ENCODE assay signal across 10 cellular contexts in genomic region chr3:173065543-173065970, GRCh38.
A peak's percentile ranks its signal among the peaks of the same experiment; 100 is the strongest.
DNase-seq lines count a peak whose midpoint lies in the region; ATAC-seq, FAIRE-seq and TF ChIP-seq lines count a peak whose summit lies in the region.
"Had no signal": no experiment of that assay in that cellular context is flagged by ENCODE, and none has a peak within 500 bp of the region (broad histone marks: within the 10 kb centered on the region; RNA-seq: fewer than 3 reads in every experiment).

No MANE protein-coding gene starts in this region.

- H3K27me3 Mint-ChIP-seq in mesothelial cell of epicardium (ENCODE audit: low read depth): no peaks in the 10 kb centered on the region
- H3K27me3 Mint-ChIP-seq in T-helper 2 cell treated with Interferon-gamma antibody and Interleukin-4, amounts not matched to agents 5 μg/mL and 100 μg/mL, for 36 hours (ENCODE audit: low read depth): no peaks in the 10 kb centered on the region

- peaks cover 2% of the 10 kb centered on the region for H3K4me1 Mint-ChIP-seq in mesothelial cell of epicardium
- H3K4me1 Mint-ChIP-seq in T-helper 2 cell treated with Interferon-gamma antibody and Interleukin-4, amounts not matched to agents 5 μg/mL and 100 μg/mL, for 36 hours (ENCODE audit: low read depth): no peaks in the 10 kb centered on the region

- no peak for TF ChIP-seq CTCF in mesothelial cell of epicardium (IDR thresholded peaks at IDR 0.05; ENCODE audit: unreplicated experiment)

- H3K27ac Mint-ChIP-seq in mesothelial cell of epicardium: no peak overlapping the region
- no peak overlapping the region for H3K27ac Mint-ChIP-seq in T-helper 2 cell treated with Interferon-gamma antibody and Interleukin-4, amounts not matched to agents 5 μg/mL and 100 μg/mL, for 36 hours

- H3K9me3 Mint-ChIP-seq in mesothelial cell of epicardium: peaks cover 20% of the 10 kb centered on the region
- peaks cover 5% of the 10 kb centered on the region for H3K9me3 Mint-ChIP-seq in T-helper 2 cell treated with Interferon-gamma antibody and Interleukin-4, amounts not matched to agents 5 μg/mL and 100 μg/mL, for 36 hours

- peak; percentile 24 for DNase-seq in AG20443 (ENCODE audit: low spot score)
- DNase-seq in T1000 (lab: John Stamatoyannopoulos, UW): peak; percentile 29
- peak; percentile 14 for DNase-seq in foreskin melanocyte
- no peak for DNase-seq in mesothelial cell of epicardium (ENCODE audit: low spot score in 2 of 2, unreplicated experiment in 2 of 2)
- DNase-seq in T-helper 2 cell treated with Interferon-gamma antibody and Interleukin-4, amounts not matched to agents 5 μg/mL and 100 μg/mL, for 36 hours (ENCODE audit: low spot score): no peak
- DNase-seq in GM19239 (ENCODE audit: insufficient read length, low spot score): no peak
- DNase-seq: activated naive CD4-positive, alpha-beta T cell; testis had no signal

- H3K4me3 Mint-ChIP-seq in mesothelial cell of epicardium: no peak overlapping the region
- H3K4me3 Mint-ChIP-seq in T-helper 2 cell treated with Interferon-gamma antibody and Interleukin-4, amounts not matched to agents 5 μg/mL and 100 μg/mL, for 36 hours: no peak overlapping the region

- ATAC-seq in HG02798 (IDR thresholded peaks at IDR 0.05; ENCODE audit: poor library complexity, unreplicated experiment) (peak; percentile 39), HG03378 (IDR thresholded peaks at IDR 0.05; ENCODE audit: unreplicated experiment) (no peak)

- FAIRE-seq in GM19239 (lab: Jason Lieb, UNC): no peak

- H3K36me3 Mint-ChIP-seq in mesothelial cell of epicardium: no peaks in the 10 kb centered on the region
- no peaks in the 10 kb centered on the region for H3K36me3 Mint-ChIP-seq in T-helper 2 cell treated with Interferon-gamma antibody and Interleukin-4, amounts not matched to agents 5 μg/mL and 100 μg/mL, for 36 hours (ENCODE audit: low read depth)

Comparison
In these comparisons a context has a peak if more than half of its experiments do, and no peak if none do; other contexts are left out.
1. DNase-seq: peak in AG20443 (single experiment), T1000 (single experiment) and foreskin melanocyte (single experiment); none in mesothelial cell of epicardium (0 of 2), T-helper 2 cell treated with Interferon-gamma antibody and Interleukin-4, amounts not matched to agents 5 μg/mL and 100 μg/mL, for 36 hours (single experiment) and GM19239 (single experiment).